Comparison of ENCODE assay signal across 1 cellular context in the genomic region with DNA sequence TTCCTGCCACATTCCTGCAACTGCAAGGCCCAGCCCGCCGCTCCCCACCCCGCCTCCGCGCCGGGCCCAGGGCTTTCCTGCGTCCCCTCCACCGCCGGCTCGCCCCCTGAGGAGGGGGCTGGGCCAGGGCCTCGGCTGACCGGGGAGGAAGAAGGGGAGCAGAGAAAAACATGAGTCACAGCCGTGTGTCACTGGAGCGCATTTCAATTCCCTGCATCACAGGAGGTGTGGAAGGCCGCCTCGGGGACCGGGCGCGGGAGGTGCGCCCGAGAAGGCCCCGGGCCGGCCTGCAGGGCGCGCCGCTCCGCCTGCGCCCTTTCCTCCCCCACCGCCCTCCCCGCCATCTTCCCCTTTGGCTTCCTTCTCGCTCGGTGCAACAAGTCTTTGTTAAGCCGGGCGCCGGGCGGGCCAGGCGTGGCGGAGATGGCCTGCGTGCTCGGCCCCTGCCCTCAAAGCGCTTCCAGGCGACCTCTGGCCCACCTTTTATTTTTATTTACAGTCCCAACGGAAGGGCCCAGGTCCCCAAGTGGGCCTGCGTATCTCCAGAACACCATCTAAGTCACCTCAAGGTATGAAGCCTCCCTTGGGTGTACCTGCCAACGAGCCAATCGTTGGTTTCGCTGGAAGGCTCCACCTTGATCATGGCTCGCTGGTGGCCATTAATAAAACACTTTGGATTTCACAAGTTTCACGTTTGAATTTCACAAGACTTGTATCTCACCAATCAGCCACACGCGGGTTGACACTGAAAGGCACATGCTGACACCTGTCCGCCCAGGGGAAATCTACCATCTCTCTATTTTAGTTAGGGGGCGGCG.
TF ChIP-seq lines count a peak whose summit lies in the region.

No MANE protein-coding gene starts in this region.

TF ChIP-seq in A549, 52 proteins besides CTCF, POLR2A, EP300 and RAD21 (continued from another document):
- TF ChIP-seq, protein P1, sequence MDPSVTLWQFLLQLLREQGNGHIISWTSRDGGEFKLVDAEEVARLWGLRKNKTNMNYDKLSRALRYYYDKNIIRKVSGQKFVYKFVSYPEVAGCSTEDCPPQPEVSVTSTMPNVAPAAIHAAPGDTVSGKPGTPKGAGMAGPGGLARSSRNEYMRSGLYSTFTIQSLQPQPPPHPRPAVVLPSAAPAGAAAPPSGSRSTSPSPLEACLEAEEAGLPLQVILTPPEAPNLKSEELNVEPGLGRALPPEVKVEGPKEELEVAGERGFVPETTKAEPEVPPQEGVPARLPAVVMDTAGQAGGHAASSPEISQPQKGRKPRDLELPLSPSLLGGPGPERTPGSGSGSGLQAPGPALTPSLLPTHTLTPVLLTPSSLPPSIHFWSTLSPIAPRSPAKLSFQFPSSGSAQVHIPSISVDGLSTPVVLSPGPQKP (IDR thresholded peaks at IDR 0.05; ENCODE audit: low read depth, low read length) = no peak
- TF ChIP-seq FOSB (CRISPR knock-in tag; IDR thresholded peaks at IDR 0.05) (peak; percentile 66; the same call in 1 of the 2 replicates), GATA3 (IDR thresholded peaks at IDR 0.05; ENCODE audit: borderline replicate concordance) (no peak), RNF2 (IDR thresholded peaks at IDR 0.05; ENCODE audit: borderline replicate concordance, low read depth) (no peak), NR3C1 (IDR thresholded peaks at IDR 0.05) (no peak), RFX5 (IDR thresholded peaks at IDR 0.05) (no peak), PHF8 (IDR thresholded peaks at IDR 0.05; ENCODE audit: borderline replicate concordance, low read depth) (no peak), ZNF302 (CRISPR knock-in tag; IDR thresholded peaks at IDR 0.05) (no peak), CHD4 (IDR thresholded peaks at IDR 0.05; ENCODE audit: borderline replicate concordance) (no peak), CBX2 (IDR thresholded peaks at IDR 0.05; ENCODE audit: borderline replicate concordance, low read depth) (no peak), HOXB5 (CRISPR knock-in tag; IDR thresholded peaks at IDR 0.05) (no peak), ZC3H11A (IDR thresholded peaks at IDR 0.05) (no peak), ZSCAN20 (CRISPR knock-in tag; IDR thresholded peaks at IDR 0.05) (no peak), JUN (IDR thresholded peaks at IDR 0.05) (no peak), POLR2AphosphoS2 (conservative IDR thresholded peaks at IDR 0.05; ENCODE audit: low read length) (no peak), TP53 (CRISPR knock-in tag; IDR thresholded peaks at IDR 0.05) (peak; percentile 87), HEYL (CRISPR knock-in tag; IDR thresholded peaks at IDR 0.05) (no peak), ZFP36 (IDR thresholded peaks at IDR 0.05; ENCODE audit: borderline replicate concordance, partially characterized antibody) (no peak), RCOR1 (IDR thresholded peaks at IDR 0.05; ENCODE audit: low read depth, low read length) (no peak), BHLHE40 (IDR thresholded peaks at IDR 0.05; ENCODE audit: low read depth, low read length) (no peak), PBX3 (IDR thresholded peaks at IDR 0.05) (no peak), TFCP2L1 (CRISPR knock-in tag; IDR thresholded peaks at IDR 0.05) (no peak; the same call in 1 of the 2 replicates), KDM5A (IDR thresholded peaks at IDR 0.05) (no peak), CHD2 (IDR thresholded peaks at IDR 0.05; ENCODE audit: low read length, partially characterized antibody) (no peak), JUNB (IDR thresholded peaks at IDR 0.05) (no peak), KDM1A (IDR thresholded peaks at IDR 0.05; ENCODE audit: low read depth) (no peak), EHF (CRISPR knock-in tag; IDR thresholded peaks at IDR 0.05) (no peak), NFE2L2 (conservative IDR thresholded peaks at IDR 0.05; ENCODE audit: low read length) (no peak), BCL3 (IDR thresholded peaks at IDR 0.05) (no peak), SREBF2 (IDR thresholded peaks at IDR 0.05) (no peak), E2F6 (IDR thresholded peaks at IDR 0.05; ENCODE audit: borderline replicate concordance, low read depth) (0 out of 2 replicates have a peak, but pooled peaks have one; percentile 58), FOSL2 (IDR thresholded peaks at IDR 0.05) (no peak; the same call in 1 of the 2 replicates), FOSL2 (CRISPR knock-in tag; IDR thresholded peaks at IDR 0.05) (peak; percentile 86), HDAC2 (IDR thresholded peaks at IDR 0.05) (no peak), HOXA7 (CRISPR knock-in tag; IDR thresholded peaks at IDR 0.05) (no peak), MYC (IDR thresholded peaks at IDR 0.05; ENCODE audit: borderline replicate concordance, low read length) (no peak), SMC3 (IDR thresholded peaks at IDR 0.05) (no peak), NPAS2 (CRISPR knock-in tag; IDR thresholded peaks at IDR 0.05; ENCODE audit: borderline replicate concordance) (no peak), CEBPB (IDR thresholded peaks at IDR 0.05) (no peak; a peak in 1 of 4 replicates), RARB (CRISPR knock-in tag; IDR thresholded peaks at IDR 0.05) (peak; percentile 16; the same call in 1 of the 2 replicates), MAX (IDR thresholded peaks at IDR 0.05) (no peak; the same call in 1 of the 2 replicates)
- TF ChIP-seq, protein P2, sequence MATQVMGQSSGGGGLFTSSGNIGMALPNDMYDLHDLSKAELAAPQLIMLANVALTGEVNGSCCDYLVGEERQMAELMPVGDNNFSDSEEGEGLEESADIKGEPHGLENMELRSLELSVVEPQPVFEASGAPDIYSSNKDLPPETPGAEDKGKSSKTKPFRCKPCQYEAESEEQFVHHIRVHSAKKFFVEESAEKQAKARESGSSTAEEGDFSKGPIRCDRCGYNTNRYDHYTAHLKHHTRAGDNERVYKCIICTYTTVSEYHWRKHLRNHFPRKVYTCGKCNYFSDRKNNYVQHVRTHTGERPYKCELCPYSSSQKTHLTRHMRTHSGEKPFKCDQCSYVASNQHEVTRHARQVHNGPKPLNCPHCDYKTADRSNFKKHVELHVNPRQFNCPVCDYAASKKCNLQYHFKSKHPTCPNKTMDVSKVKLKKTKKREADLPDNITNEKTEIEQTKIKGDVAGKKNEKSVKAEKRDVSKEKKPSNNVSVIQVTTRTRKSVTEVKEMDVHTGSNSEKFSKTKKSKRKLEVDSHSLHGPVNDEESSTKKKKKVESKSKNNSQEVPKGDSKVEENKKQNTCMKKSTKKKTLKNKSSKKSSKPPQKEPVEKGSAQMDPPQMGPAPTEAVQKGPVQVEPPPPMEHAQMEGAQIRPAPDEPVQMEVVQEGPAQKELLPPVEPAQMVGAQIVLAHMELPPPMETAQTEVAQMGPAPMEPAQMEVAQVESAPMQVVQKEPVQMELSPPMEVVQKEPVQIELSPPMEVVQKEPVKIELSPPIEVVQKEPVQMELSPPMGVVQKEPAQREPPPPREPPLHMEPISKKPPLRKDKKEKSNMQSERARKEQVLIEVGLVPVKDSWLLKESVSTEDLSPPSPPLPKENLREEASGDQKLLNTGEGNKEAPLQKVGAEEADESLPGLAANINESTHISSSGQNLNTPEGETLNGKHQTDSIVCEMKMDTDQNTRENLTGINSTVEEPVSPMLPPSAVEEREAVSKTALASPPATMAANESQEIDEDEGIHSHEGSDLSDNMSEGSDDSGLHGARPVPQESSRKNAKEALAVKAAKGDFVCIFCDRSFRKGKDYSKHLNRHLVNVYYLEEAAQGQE (IDR thresholded peaks at IDR 0.05) = no peak
- TF ChIP-seq, protein P3, sequence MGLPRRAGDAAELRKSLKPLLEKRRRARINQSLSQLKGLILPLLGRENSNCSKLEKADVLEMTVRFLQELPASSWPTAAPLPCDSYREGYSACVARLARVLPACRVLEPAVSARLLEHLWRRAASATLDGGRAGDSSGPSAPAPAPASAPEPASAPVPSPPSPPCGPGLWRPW (IDR thresholded peaks at IDR 0.05) = no peak
- TF ChIP-seq, protein P4, sequence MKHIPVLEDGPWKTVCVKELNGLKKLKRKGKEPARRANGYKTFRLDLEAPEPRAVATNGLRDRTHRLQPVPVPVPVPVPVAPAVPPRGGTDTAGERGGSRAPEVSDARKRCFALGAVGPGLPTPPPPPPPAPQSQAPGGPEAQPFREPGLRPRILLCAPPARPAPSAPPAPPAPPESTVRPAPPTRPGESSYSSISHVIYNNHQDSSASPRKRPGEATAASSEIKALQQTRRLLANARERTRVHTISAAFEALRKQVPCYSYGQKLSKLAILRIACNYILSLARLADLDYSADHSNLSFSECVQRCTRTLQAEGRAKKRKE (CRISPR knock-in tag; IDR thresholded peaks at IDR 0.05; ENCODE audit: low read depth) = peak; percentile 17; the same call in 1 of the 2 replicates
